ENCODE assay signal across 1 cellular context in the genomic region with DNA sequence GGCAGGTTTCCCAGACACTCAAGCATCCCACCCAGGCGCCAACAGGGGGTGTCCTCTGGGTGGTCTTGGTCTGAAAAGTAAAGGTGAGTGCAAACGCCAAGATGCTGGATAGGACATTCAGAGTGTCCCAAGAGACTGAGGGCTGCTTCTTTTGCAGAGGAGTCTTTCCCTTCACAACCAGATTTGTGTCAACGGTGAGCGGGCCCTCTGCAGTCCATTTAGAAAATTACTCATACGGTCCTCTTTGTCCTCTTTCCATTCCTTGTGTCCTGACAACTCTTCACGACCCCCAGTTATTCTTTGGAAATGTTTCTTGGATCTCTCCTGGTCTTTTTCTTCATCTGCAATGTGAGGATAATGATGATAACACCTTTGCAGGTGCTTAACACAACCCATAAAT.
TF ChIP-seq lines count a peak whose summit lies in the region.

No MANE protein-coding gene starts in this region.

TF ChIP-seq in GM23338, 12 proteins besides CTCF, POLR2A, EP300 and RAD21 (continued from another document):
- TF ChIP-seq, protein P1, sequence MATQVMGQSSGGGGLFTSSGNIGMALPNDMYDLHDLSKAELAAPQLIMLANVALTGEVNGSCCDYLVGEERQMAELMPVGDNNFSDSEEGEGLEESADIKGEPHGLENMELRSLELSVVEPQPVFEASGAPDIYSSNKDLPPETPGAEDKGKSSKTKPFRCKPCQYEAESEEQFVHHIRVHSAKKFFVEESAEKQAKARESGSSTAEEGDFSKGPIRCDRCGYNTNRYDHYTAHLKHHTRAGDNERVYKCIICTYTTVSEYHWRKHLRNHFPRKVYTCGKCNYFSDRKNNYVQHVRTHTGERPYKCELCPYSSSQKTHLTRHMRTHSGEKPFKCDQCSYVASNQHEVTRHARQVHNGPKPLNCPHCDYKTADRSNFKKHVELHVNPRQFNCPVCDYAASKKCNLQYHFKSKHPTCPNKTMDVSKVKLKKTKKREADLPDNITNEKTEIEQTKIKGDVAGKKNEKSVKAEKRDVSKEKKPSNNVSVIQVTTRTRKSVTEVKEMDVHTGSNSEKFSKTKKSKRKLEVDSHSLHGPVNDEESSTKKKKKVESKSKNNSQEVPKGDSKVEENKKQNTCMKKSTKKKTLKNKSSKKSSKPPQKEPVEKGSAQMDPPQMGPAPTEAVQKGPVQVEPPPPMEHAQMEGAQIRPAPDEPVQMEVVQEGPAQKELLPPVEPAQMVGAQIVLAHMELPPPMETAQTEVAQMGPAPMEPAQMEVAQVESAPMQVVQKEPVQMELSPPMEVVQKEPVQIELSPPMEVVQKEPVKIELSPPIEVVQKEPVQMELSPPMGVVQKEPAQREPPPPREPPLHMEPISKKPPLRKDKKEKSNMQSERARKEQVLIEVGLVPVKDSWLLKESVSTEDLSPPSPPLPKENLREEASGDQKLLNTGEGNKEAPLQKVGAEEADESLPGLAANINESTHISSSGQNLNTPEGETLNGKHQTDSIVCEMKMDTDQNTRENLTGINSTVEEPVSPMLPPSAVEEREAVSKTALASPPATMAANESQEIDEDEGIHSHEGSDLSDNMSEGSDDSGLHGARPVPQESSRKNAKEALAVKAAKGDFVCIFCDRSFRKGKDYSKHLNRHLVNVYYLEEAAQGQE (IDR thresholded peaks at IDR 0.05; ENCODE audit: unreplicated experiment), result no peak
- TF ChIP-seq NANOG (IDR thresholded peaks at IDR 0.05; ENCODE audit: borderline replicate concordance) (no peak), EZH2 (IDR thresholded peaks at IDR 0.05; ENCODE audit: low read depth, unreplicated experiment) (no peak), EZH2phosphoT487 (IDR thresholded peaks at IDR 0.05; ENCODE audit: unreplicated experiment) (no peak)
